Comparison of ENCODE assay signal across 8 cellular contexts in the genomic region with DNA sequence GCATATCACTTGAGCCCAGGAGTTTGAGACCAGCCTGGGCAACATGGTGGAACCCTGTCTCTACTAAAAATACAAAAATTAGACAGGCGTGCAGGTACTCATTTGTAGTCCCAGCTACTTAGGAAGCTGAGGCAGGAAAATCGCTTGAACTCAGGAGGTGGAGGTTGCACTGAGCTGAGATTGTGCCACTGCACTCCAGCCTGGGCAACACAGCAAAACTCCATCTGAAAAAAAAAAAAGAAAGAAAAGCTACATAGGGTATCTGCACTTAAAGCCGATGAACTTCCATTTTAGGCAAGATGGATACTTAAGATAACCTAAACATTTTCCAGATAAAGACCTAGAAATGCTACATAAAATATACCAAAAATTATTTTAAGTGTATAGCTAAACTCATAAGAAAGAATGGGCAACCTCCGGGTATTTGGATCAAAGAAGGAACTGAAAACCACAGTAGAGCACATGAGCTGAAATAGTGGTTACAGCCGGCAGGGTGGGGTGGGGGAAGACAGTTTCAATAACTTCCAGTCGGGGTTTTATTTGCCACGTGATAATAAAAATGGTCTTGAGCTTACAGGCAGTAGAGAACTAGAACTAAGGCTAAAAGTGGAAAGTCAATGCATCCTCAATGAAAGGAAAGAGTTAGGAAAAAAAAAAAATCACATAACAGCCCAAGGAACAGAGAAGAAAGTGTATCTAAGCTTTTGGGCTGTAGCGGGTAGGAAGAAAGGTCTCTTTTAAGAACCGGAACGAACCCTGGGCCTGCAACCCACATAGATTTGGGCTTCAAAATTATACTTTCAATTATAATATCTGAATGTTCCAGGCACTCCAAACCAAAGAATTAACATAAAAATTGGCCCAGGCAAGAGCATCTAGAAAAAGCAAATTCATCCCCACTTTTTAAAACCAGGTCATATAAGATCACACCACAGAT. TPM values are rescaled to one million over a fixed set of nuclear protein-coding genes. Genes with fewer than 3 reads are reported as not detected.
DNase-seq lines count a peak whose midpoint lies in the region; ATAC-seq and TF ChIP-seq lines count a peak whose summit lies in the region.
"Had no signal": no experiment of that assay in that cellular context is flagged by ENCODE, and none has a peak within 500 bp of the region (broad histone marks: within the 10 kb centered on the region; RNA-seq: fewer than 3 reads in every experiment).

No MANE protein-coding gene starts in this region.

- H3K4me3 ChIP-seq in endodermal cell (ENCODE audit: low read length) (no peak overlapping the region), tibial artery (no peak overlapping the region)

- H3K4me3 Mint-ChIP-seq in T-cell (peak overlapping the region; percentile 59 to 78 (median 62)), endodermal cell (no peak overlapping the region)

- peaks cover 44% of the 10 kb centered on the region for H3K36me3 Mint-ChIP-seq in T-cell
- peaks cover 17% of the 10 kb centered on the region for H3K36me3 Mint-ChIP-seq in endodermal cell (ENCODE audit: low read depth)

- peak overlapping the region; percentile 66 to 83 for H3K27ac Mint-ChIP-seq in T-cell
- peak overlapping the region; percentile 14 for H3K27ac Mint-ChIP-seq in endodermal cell

- WGBS in endodermal cell (ENCODE audit: insufficient coverage in 1 of 2, insufficient read length in 1 of 2), 2 experiments, result 97% methylated on average over 6 to 9 of the region's 10 CpGs

- intact Hi-C loops in tibial artery (cut with DNase I; ENCODE audit: low total_unique reads), result loop anchor here (5.0 to 10.0 kb wide), 2 partner anchors 65 to 153 kb away; no protein-coding TSS in a partner anchor

- DNase-seq in T-cell, result peak; percentile 5 to 62 (median 40)
- no peak for DNase-seq in endodermal cell
- DNase-seq in stimulated activated CD8-positive, alpha-beta memory T cell treated with anti-CD3 and anti-CD28 coated beads, Interleukin-7, amount 100 ng/mL, for 4 hours (ENCODE audit: low read depth in 2 of 2), result peak; percentile 14 to 22
- no peak for DNase-seq in NCI-H1694 treated with DMSO at 0.1 percent for 48 hours (lab: John Stamatoyannopoulos, UW)
- no peak for DNase-seq in tibial artery

- TF ChIP-seq CTCF in endodermal cell (conservative IDR thresholded peaks at IDR 0.05) (no peak), tibial artery (IDR thresholded peaks at IDR 0.05) (no peak)

- H3K9ac ChIP-seq in endodermal cell (ENCODE audit: extremely low read depth, low read length, poor library complexity, severe bottlenecking), result no peak overlapping the region

- H3K4me1 Mint-ChIP-seq in T-cell (peaks cover 46 to 54% (median 52%) of the 10 kb centered on the region in 3 donors), endodermal cell (peaks cover 18% of the 10 kb centered on the region)

- ATAC-seq in GM19351 (IDR thresholded peaks at IDR 0.05; ENCODE audit: unreplicated experiment) (peak; percentile 85), HG03064 (IDR thresholded peaks at IDR 0.05; ENCODE audit: low read depth, unreplicated experiment) (peak; percentile 81), T-cell (replicated peaks in 1 of 4) (peak; percentile 90 to 97 (median 94))

- no peaks in the 10 kb centered on the region for H3K9me3 Mint-ChIP-seq in T-cell
- no peaks in the 10 kb centered on the region for H3K9me3 Mint-ChIP-seq in endodermal cell

- H3K36me3 ChIP-seq in endodermal cell (ENCODE audit: control insufficient read depth, insufficient read depth, low read length), result peaks cover 32% of the 10 kb centered on the region
- H3K36me3 ChIP-seq in tibial artery, result no peaks in the 10 kb centered on the region

- no peak overlapping the region for H3K27ac ChIP-seq in endodermal cell (ENCODE audit: low read depth, low read length)
- H3K27ac ChIP-seq in tibial artery, result peak overlapping the region in 1 of 2 donors; percentile 30
- H3K27ac ChIP-seq: VCaP had no signal

- H3K27me3 Mint-ChIP-seq in T-cell (no peaks in the 10 kb centered on the region), endodermal cell (ENCODE audit: insufficient read depth) (no peaks in the 10 kb centered on the region)

- H3K27me3 ChIP-seq in endodermal cell (ENCODE audit: control insufficient read depth, insufficient read depth, low read length, poor library complexity, severe bottlenecking) (no peaks in the 10 kb centered on the region), tibial artery (no peaks in the 10 kb centered on the region)

- H3K4me1 ChIP-seq in endodermal cell (ENCODE audit: control insufficient read depth, insufficient read depth, low read length), result no peaks in the 10 kb centered on the region
- peaks cover 0 to 14% (median 5%) of the 10 kb centered on the region in 4 donors for H3K4me1 ChIP-seq in tibial artery

- H3K9me3 ChIP-seq in endodermal cell (ENCODE audit: control insufficient read depth, low read length), result no peaks in the 10 kb centered on the region
- no peaks in the 10 kb centered on the region for H3K9me3 ChIP-seq in tibial artery

- CTCF ChIA-PET in T-cell (lab: Charles Lee), result interaction anchor here (0.5 to 3.6 kb wide), 20 partner anchors 9 to 216 kb away, joined by 3 to 32 read pairs (median 4); partner anchors contain the start of gene TMEM170A (in 1 of the 2)

- POLR2A ChIA-PET in T-cell (lab: Charles Lee), result interaction anchor here (0.6 to 0.7 kb wide), 5 partner anchors 22 to 272 kb away, joined by 3 read pairs; partner anchors contain the start of gene TMEM231 (in 1 of the 2)

RNA-seq across cellular contexts. Expression of gene CFDP1, which starts 53.1 kb away (rescaled TPM):
- total RNA-seq in T-cell, result 10 to 100 TPM; 30.8 to 36.5 (median 34.2) TPM
- total RNA-seq in endodermal cell, result 100 to 1,000 TPM in 1 of 2 donors, 10 to 100 TPM in 1; 88.7 to 117 TPM
- 105 TPM for polyA plus RNA-seq in endodermal cell (2013, experiment 1 of 2)
- polyA plus RNA-seq in endodermal cell (2013, experiment 2 of 2), result 101 TPM

Comparison
In these comparisons a context has a peak if more than half of its experiments do, and no peak if none do; other contexts are left out.
1. DNase-seq: peak in T-cell (34 of 34) and stimulated activated CD8-positive, alpha-beta memory T cell treated with anti-CD3 and anti-CD28 coated beads, Interleukin-7, amount 100 ng/mL, for 4 hours (2 of 2); none in endodermal cell (single experiment), NCI-H1694 treated with DMSO at 0.1 percent for 48 hours (single experiment) and tibial artery (0 of 2).
2. Peak in every context shown above with its lines, with median percentiles within 50 percentile points of each other: ATAC-seq.